In genomic region chr15:60101416-60101815, GRCh38 we compare ENCODE assay signal across 19 cellular contexts.
"Had no signal": no experiment of that assay in that cellular context is flagged by ENCODE, and none has a peak within 500 bp of the region (broad histone marks: within the 10 kb centered on the region; RNA-seq: fewer than 3 reads in every experiment).

No MANE protein-coding gene starts in this region.

- H3K9me3 Mint-ChIP-seq: natural killer cell had no signal

- DNase-seq: caudate nucleus; colonic mucosa; dermis blood vessel endothelial cell; effector CD4-positive, alpha-beta T cell; endodermal cell; foreskin melanocyte; heart left ventricle; hippocampal formation; kidney glomerular epithelial cell; mucosa of descending colon; natural killer cell; ovary; psoas muscle; stimulated activated naive CD4-positive, alpha-beta T cell; stomach; substantia nigra; transverse colon had no signal

- H3K27ac ChIP-seq: colonic mucosa, heart left ventricle, ovary, psoas muscle, skin epidermis, stomach, thoracic aorta, transverse colon had no signal

- H3K36me3 ChIP-seq: colonic mucosa, heart left ventricle, ovary, stomach, thoracic aorta, transverse colon had no signal

- H3K27me3 ChIP-seq: colonic mucosa, ovary had no signal

- H3K9me3 ChIP-seq: colonic mucosa, mucosa of descending colon, ovary, psoas muscle, thoracic aorta, transverse colon had no signal

- H3K27ac Mint-ChIP-seq: endodermal cell, natural killer cell had no signal

- H3K4me3 Mint-ChIP-seq: endodermal cell, natural killer cell had no signal

- H3K36me3 Mint-ChIP-seq: natural killer cell had no signal

- H3K4me3 ChIP-seq: colonic mucosa, heart left ventricle, mucosa of descending colon, ovary, psoas muscle, skin epidermis, stomach, thoracic aorta, transverse colon had no signal

- H3K4me1 ChIP-seq: colonic mucosa, heart left ventricle, psoas muscle, stomach, transverse colon had no signal

- H3K4me1 Mint-ChIP-seq: endodermal cell, natural killer cell had no signal
